9 cellular contexts compared by ENCODE assay signal in genomic region chr2:182915369-182916326, GRCh38.
DNase-seq lines count a peak whose midpoint lies in the region; ATAC-seq and TF ChIP-seq lines count a peak whose summit lies in the region.
"Had no signal": no experiment of that assay in that cellular context is flagged by ENCODE, and none has a peak within 500 bp of the region (broad histone marks: within the 10 kb centered on the region; RNA-seq: fewer than 3 reads in every experiment).

No MANE protein-coding gene starts in this region.

- DNase-seq in AG09309 (ENCODE audit: low read depth) (peak; percentile 62), NCI-H2107 (lab: John Stamatoyannopoulos, UW) (peak; percentile 3), brain pericyte (ENCODE audit: low read depth, low spot score) (peak; percentile 47), kidney tubule cell (ENCODE audit: low spot score) (peak; percentile 84), NCI-H526 treated with DMSO at 0.1 percent for 48 hours (lab: John Stamatoyannopoulos, UW) (no peak), MV-4-11 (lab: John Stamatoyannopoulos, UW) (no peak), COLO668 (lab: John Stamatoyannopoulos, UW; ENCODE audit: unreplicated experiment) (no peak)
- DNase-seq: NCI-H187 treated with DMSO at 0.1 percent for 48 hours had no signal

- ATAC-seq in HG03571 (IDR thresholded peaks at IDR 0.05; ENCODE audit: unreplicated experiment), result no peak

- TF ChIP-seq CTCF in AG09309 (IDR thresholded peaks at IDR 0.05; ENCODE audit: control insufficient read depth, insufficient read depth, low read depth, low read length, missing control alignments), result peak; percentile 11

- no peak overlapping the region for H3K4me3 ChIP-seq in AG09309 (ENCODE audit: control insufficient read depth, low read depth, low read length)

Comparison
In these comparisons a context has a peak if more than half of its experiments do, and no peak if none do; other contexts are left out.
1. DNase-seq: peak in AG09309 (single experiment), NCI-H2107 (single experiment), brain pericyte (single experiment) and kidney tubule cell (single experiment); none in NCI-H526 treated with DMSO at 0.1 percent for 48 hours (single experiment), MV-4-11 (single experiment) and COLO668 (single experiment).